2 cellular contexts compared by ENCODE assay signal in genomic region chr2:65662654-65663432, GRCh38.
TF ChIP-seq lines count a peak whose summit lies in the region.

No MANE protein-coding gene starts in this region.

TF ChIP-seq in SK-N-SH treated with all-trans-retinoic acid at 6 μM for 48 hours, 23 proteins besides CTCF, POLR2A, EP300 and RAD21 (continued from another document):
- TF ChIP-seq CREB5 (CRISPR knock-in tag; IDR thresholded peaks at IDR 0.05; ENCODE audit: low read depth), result peak; percentile 78; the same call in 1 of the 2 replicates

TF ChIP-seq in K562, 482 proteins besides CTCF, POLR2A, EP300 and RAD21 (continued from another document):
- TF ChIP-seq, protein P1, sequence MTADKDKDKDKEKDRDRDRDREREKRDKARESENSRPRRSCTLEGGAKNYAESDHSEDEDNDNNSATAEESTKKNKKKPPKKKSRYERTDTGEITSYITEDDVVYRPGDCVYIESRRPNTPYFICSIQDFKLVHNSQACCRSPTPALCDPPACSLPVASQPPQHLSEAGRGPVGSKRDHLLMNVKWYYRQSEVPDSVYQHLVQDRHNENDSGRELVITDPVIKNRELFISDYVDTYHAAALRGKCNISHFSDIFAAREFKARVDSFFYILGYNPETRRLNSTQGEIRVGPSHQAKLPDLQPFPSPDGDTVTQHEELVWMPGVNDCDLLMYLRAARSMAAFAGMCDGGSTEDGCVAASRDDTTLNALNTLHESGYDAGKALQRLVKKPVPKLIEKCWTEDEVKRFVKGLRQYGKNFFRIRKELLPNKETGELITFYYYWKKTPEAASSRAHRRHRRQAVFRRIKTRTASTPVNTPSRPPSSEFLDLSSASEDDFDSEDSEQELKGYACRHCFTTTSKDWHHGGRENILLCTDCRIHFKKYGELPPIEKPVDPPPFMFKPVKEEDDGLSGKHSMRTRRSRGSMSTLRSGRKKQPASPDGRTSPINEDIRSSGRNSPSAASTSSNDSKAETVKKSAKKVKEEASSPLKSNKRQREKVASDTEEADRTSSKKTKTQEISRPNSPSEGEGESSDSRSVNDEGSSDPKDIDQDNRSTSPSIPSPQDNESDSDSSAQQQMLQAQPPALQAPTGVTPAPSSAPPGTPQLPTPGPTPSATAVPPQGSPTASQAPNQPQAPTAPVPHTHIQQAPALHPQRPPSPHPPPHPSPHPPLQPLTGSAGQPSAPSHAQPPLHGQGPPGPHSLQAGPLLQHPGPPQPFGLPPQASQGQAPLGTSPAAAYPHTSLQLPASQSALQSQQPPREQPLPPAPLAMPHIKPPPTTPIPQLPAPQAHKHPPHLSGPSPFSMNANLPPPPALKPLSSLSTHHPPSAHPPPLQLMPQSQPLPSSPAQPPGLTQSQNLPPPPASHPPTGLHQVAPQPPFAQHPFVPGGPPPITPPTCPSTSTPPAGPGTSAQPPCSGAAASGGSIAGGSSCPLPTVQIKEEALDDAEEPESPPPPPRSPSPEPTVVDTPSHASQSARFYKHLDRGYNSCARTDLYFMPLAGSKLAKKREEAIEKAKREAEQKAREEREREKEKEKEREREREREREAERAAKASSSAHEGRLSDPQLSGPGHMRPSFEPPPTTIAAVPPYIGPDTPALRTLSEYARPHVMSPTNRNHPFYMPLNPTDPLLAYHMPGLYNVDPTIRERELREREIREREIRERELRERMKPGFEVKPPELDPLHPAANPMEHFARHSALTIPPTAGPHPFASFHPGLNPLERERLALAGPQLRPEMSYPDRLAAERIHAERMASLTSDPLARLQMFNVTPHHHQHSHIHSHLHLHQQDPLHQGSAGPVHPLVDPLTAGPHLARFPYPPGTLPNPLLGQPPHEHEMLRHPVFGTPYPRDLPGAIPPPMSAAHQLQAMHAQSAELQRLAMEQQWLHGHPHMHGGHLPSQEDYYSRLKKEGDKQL (CRISPR knock-in tag; IDR thresholded peaks at IDR 0.05; ENCODE audit: borderline replicate concordance), result no peak
- no peak for TF ChIP-seq SMARCE1 (IDR thresholded peaks at IDR 0.05)
- TF ChIP-seq, protein P2, sequence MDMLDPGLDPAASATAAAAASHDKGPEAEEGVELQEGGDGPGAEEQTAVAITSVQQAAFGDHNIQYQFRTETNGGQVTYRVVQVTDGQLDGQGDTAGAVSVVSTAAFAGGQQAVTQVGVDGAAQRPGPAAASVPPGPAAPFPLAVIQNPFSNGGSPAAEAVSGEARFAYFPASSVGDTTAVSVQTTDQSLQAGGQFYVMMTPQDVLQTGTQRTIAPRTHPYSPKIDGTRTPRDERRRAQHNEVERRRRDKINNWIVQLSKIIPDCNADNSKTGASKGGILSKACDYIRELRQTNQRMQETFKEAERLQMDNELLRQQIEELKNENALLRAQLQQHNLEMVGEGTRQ (CRISPR knock-in tag; IDR thresholded peaks at IDR 0.05), result no peak
